13 cellular contexts compared by ENCODE assay signal in the genomic region with DNA sequence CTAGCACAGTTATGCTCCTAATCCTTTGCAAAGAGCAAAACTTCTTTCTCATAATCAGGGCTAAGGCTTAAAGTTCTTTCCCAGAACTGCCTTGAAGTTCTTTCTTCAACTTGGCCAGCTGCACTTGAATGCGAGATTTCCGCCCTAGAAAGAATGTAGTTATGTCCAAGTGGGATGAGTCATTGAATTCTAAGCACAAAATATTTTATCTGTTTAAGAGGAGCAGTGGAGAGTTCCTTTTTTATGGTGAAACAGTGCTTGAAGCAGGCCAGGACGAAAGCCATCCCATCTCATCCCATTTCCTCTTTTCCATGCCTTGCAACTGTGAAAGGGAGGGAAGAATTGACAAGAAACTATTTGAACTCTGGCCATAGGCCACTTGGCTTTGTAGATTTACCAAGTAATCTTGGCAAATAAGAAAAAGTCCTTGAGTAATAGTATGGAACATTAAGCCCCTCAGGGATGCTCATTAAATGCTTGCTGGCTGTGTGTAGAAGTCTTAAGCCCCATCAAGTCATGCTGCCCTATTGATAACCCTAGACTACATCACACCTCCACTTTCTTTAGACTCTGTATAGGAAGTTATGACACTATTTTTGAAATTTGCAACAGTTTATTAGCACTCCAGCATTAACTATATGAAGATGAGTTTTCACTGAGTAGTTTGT.
A peak's percentile ranks its signal among the peaks of the same experiment; 100 is the strongest.
DNase-seq lines count a peak whose midpoint lies in the region; ATAC-seq and TF ChIP-seq lines count a peak whose summit lies in the region.
"Had no signal": no experiment of that assay in that cellular context is flagged by ENCODE, and none has a peak within 500 bp of the region (broad histone marks: within the 10 kb centered on the region; RNA-seq: fewer than 3 reads in every experiment).

No MANE protein-coding gene starts in this region.

- TF ChIP-seq POLR2A in NB4 (IDR thresholded peaks at IDR 0.05; ENCODE audit: extremely low read depth, insufficient read length) (no peak), Peyer's patch (IDR thresholded peaks at IDR 0.05) (no peak)

- H3K9me3 ChIP-seq in A673 (ENCODE audit: low read depth, low read length, poor library complexity, severe bottlenecking) (no peaks in the 10 kb centered on the region), mucosa of descending colon (no peaks in the 10 kb centered on the region), Peyer's patch (no peaks in the 10 kb centered on the region)

- intact Hi-C loops in A673 (cut with micrococcal nuclease; ENCODE audit: unreplicated experiment) = no loop called here
- intact Hi-C loops in mucosa of descending colon (cut with DNase I, micrococcal nuclease) = no loop called here

- H3K36me3 ChIP-seq in A673 (ENCODE audit: insufficient read depth, low read length, poor library complexity, severe bottlenecking) (no peaks in the 10 kb centered on the region), mucosa of descending colon (ENCODE audit: low read depth) (no peaks in the 10 kb centered on the region), Peyer's patch (no peaks in the 10 kb centered on the region)

- no peak overlapping the region for H3K4me3 ChIP-seq in A673 (ENCODE audit: low read depth, low read length, poor library complexity, severe bottlenecking)
- H3K4me3 ChIP-seq in NB4 (ENCODE audit: low read depth, low read length) = no peak overlapping the region
- no peak overlapping the region for H3K4me3 ChIP-seq in mucosa of descending colon
- no peak overlapping the region for H3K4me3 ChIP-seq in Peyer's patch

- peaks cover 1% of the 10 kb centered on the region for H3K27me3 Mint-ChIP-seq in glutamatergic neuron (ENCODE audit: unreplicated experiment)
- H3K27me3 Mint-ChIP-seq: B cell; central memory CD8-positive, alpha-beta T cell; stimulated activated naive CD8-positive, alpha-beta T cell treated with anti-CD3 and anti-CD28 coated beads, Interleukin-15, Interleukin-2, amounts not matched to agents 100 ng/mL and 50 ng/mL, for 24 hours had no signal

- DNase-seq in A673 (ENCODE audit: low spot score) (peak; percentile 76), NB4 (ENCODE audit: low read depth) (peak; percentile 28), dermis blood vessel endothelial cell (peak; percentile 91), mucosa of descending colon (peak in 1 of 3 donors; percentile 8), glutamatergic neuron (no peak), islet precursor cell (no peak), Peyer's patch (no peak)
- DNase-seq: natural killer cell had no signal

- H3K36me3 Mint-ChIP-seq in glutamatergic neuron (ENCODE audit: unreplicated experiment) = no peaks in the 10 kb centered on the region
- H3K36me3 Mint-ChIP-seq: natural killer cell had no signal

- no peaks in the 10 kb centered on the region for H3K4me1 Mint-ChIP-seq in glutamatergic neuron (ENCODE audit: low read depth, unreplicated experiment)
- H3K4me1 Mint-ChIP-seq: B cell; central memory CD8-positive, alpha-beta T cell; natural killer cell had no signal

- ATAC-seq in mucosa of descending colon (peak; percentile 45), GM19463 (IDR thresholded peaks at IDR 0.05; ENCODE audit: unreplicated experiment) (no peak)
- ATAC-seq: natural killer cell had no signal

- POLR2A ChIA-PET in A673 (lab: Charles Lee; ENCODE audit: low non-redundant PET) = no interaction called here

- no peak overlapping the region for H3K27ac Mint-ChIP-seq in glutamatergic neuron (ENCODE audit: unreplicated experiment)
- H3K27ac Mint-ChIP-seq: B cell; natural killer cell; stimulated activated naive CD8-positive, alpha-beta T cell treated with anti-CD3 and anti-CD28 coated beads, Interleukin-15, Interleukin-2, amounts not matched to agents 100 ng/mL and 50 ng/mL, for 24 hours had no signal

- CTCF ChIA-PET in A673 (lab: Charles Lee) = no interaction called here

- no peaks in the 10 kb centered on the region for H3K27me3 ChIP-seq in A673 (replicated peaks; ENCODE audit: insufficient read depth, low read depth, low read length, poor library complexity)
- no peaks in the 10 kb centered on the region for H3K27me3 ChIP-seq in Peyer's patch

- no peak for TF ChIP-seq CTCF in A673 (conservative IDR thresholded peaks at IDR 0.05; ENCODE audit: low read depth, low read length)
- TF ChIP-seq CTCF in NB4 (IDR thresholded peaks at IDR 0.05; ENCODE audit: low read depth, low read length) = no peak
- no peak for TF ChIP-seq CTCF in mucosa of descending colon (IDR thresholded peaks at IDR 0.05)
- no peak for TF ChIP-seq CTCF in glutamatergic neuron (IDR thresholded peaks at IDR 0.05; ENCODE audit: partially characterized antibody, unreplicated experiment)
- TF ChIP-seq CTCF in Peyer's patch (IDR thresholded peaks at IDR 0.05) = no peak

- BruUV-seq in A673 (replicated peaks; lab: Mats Ljungman, UMichigan) = no TSS peak

- H3K4me3 Mint-ChIP-seq in glutamatergic neuron (ENCODE audit: unreplicated experiment) = no peak overlapping the region
- H3K4me3 Mint-ChIP-seq: B cell; central memory CD8-positive, alpha-beta T cell; natural killer cell; stimulated activated naive CD8-positive, alpha-beta T cell treated with anti-CD3 and anti-CD28 coated beads, Interleukin-15, Interleukin-2, amounts not matched to agents 100 ng/mL and 50 ng/mL, for 24 hours had no signal

- H3K4me1 ChIP-seq in A673 (ENCODE audit: insufficient read depth, low read length, poor library complexity, severe bottlenecking) = no peaks in the 10 kb centered on the region
- H3K4me1 ChIP-seq in mucosa of descending colon (ENCODE audit: low read depth) = no peaks in the 10 kb centered on the region
- H3K4me1 ChIP-seq in Peyer's patch = peaks cover 0 to 7% (median 0%) of the 10 kb centered on the region in 4 donors

- no peak overlapping the region for H3K27ac ChIP-seq in A673 (ENCODE audit: low read depth, low read length, poor library complexity, severe bottlenecking)
- H3K27ac ChIP-seq in Peyer's patch = peak overlapping the region in 2 of 4 donors; percentile 12 to 39
- H3K27ac ChIP-seq: VCaP had no signal

- H3K9me3 Mint-ChIP-seq in glutamatergic neuron (ENCODE audit: unreplicated experiment) = peaks cover 2% of the 10 kb centered on the region
- H3K9me3 Mint-ChIP-seq: central memory CD8-positive, alpha-beta T cell; natural killer cell; stimulated activated naive CD8-positive, alpha-beta T cell treated with anti-CD3 and anti-CD28 coated beads, Interleukin-15, Interleukin-2, amounts not matched to agents 100 ng/mL and 50 ng/mL, for 24 hours had no signal

Comparison
In these comparisons a context has a peak if more than half of its experiments do, and no peak if none do; other contexts are left out.
1. DNase-seq: peak in A673 (single experiment), NB4 (single experiment) and dermis blood vessel endothelial cell (single experiment); none in glutamatergic neuron (single experiment), islet precursor cell (single experiment) and Peyer's patch (0 of 3).